27 cellular contexts compared by ENCODE assay signal in the genomic region with DNA sequence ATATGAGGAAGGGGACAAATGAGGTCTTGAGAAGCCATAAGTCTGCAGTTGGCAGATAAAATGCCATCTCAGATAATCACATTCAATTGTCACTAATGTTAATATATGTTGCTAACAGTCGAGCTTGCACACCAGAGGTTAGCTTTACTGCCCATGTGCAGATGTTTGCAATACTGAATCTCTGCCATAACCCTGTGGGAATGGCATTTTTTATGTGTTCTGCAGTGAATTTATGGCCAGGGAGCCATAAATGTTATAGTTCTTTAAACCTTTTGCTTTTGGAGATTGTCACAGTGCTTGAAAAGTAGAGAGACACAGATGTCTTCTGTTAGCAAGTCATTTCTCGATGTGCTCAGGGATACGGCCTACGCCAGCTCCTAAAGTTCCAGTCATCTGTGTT.
"Had no signal": no experiment of that assay in that cellular context is flagged by ENCODE, and none has a peak within 500 bp of the region (broad histone marks: within the 10 kb centered on the region; RNA-seq: fewer than 3 reads in every experiment).

No MANE protein-coding gene starts in this region.

- H3K79me2 ChIP-seq: parathyroid adenoma had no signal

- H3K36me3 Mint-ChIP-seq: natural killer cell; neural progenitor cell; stimulated activated effector memory CD8-positive, alpha-beta T cell treated with anti-CD3 and anti-CD28 coated beads, Interleukin-12 subunit alpha, Interleukin-12 subunit beta, amount 100 ng/mL, for 72 hours; stimulated activated naive B cell treated with anti-CD40 and anti-IgM and Interleukin-4, amounts not matched to agents 10 μg/mL and 1 μg/mL and 100 μg/mL, for 72 hours had no signal

- H3K9me3 Mint-ChIP-seq: natural killer cell; neural progenitor cell; stimulated activated effector memory CD8-positive, alpha-beta T cell treated with anti-CD3 and anti-CD28 coated beads, Interleukin-12 subunit alpha, Interleukin-12 subunit beta, amount 100 ng/mL, for 72 hours; stimulated activated naive B cell treated with anti-CD40 and anti-IgM and Interleukin-4, amounts not matched to agents 10 μg/mL and 1 μg/mL and 100 μg/mL, for 72 hours; stimulated activated naive CD8-positive, alpha-beta T cell treated with anti-CD3 and anti-CD28 coated beads, Interleukin-15, Interleukin-2, amounts not matched to agents 100 ng/mL and 50 ng/mL, for 24 hours had no signal

- H3K36me3 ChIP-seq: neural progenitor cell, ovary, right lobe of liver, sigmoid colon, stomach, thoracic aorta, thyroid gland, tibial nerve, upper lobe of left lung, vagina had no signal

- H3K4me3 Mint-ChIP-seq: natural killer cell; neural progenitor cell; stimulated activated effector memory CD8-positive, alpha-beta T cell treated with anti-CD3 and anti-CD28 coated beads, Interleukin-12 subunit alpha, Interleukin-12 subunit beta, amount 100 ng/mL, for 72 hours; stimulated activated naive B cell treated with anti-CD40 and anti-IgM and Interleukin-4, amounts not matched to agents 10 μg/mL and 1 μg/mL and 100 μg/mL, for 72 hours; stimulated activated naive CD8-positive, alpha-beta T cell treated with anti-CD3 and anti-CD28 coated beads, Interleukin-15, Interleukin-2, amounts not matched to agents 100 ng/mL and 50 ng/mL, for 24 hours had no signal

- H3K9me3 ChIP-seq: ovary, psoas muscle, right lobe of liver, sigmoid colon, stomach, thoracic aorta, thyroid gland, tibial nerve, upper lobe of left lung, vagina had no signal

- H3K27ac ChIP-seq: neural progenitor cell, ovary, parathyroid adenoma, psoas muscle, right lobe of liver, sigmoid colon, stomach, thoracic aorta, thyroid gland, tibial nerve, upper lobe of left lung, vagina had no signal

- H3K4me2 ChIP-seq: neural progenitor cell had no signal

- ATAC-seq: natural killer cell; psoas muscle; right cardiac atrium; right lobe of liver; stimulated activated effector memory CD8-positive, alpha-beta T cell treated with anti-CD3 and anti-CD28 coated beads, Interleukin-12 subunit alpha, Interleukin-12 subunit beta, amount 100 ng/mL, for 72 hours; stimulated activated naive B cell treated with anti-CD40 and anti-IgM and Interleukin-4, amounts not matched to agents 10 μg/mL and 1 μg/mL and 100 μg/mL, for 72 hours had no signal

- H3K4me1 Mint-ChIP-seq: natural killer cell; stimulated activated effector memory CD8-positive, alpha-beta T cell treated with anti-CD3 and anti-CD28 coated beads, Interleukin-12 subunit alpha, Interleukin-12 subunit beta, amount 100 ng/mL, for 72 hours had no signal

- DNase-seq: natural killer cell; occipital lobe; ovary; posterior cingulate gyrus; psoas muscle; right cardiac atrium; right lobe of liver; sigmoid colon; small intestine; stimulated activated CD4-positive, alpha-beta T cell treated with anti-CD3 and anti-CD28 coated beads, Interleukin-15, amount 100 ng/mL, for 24 hours; stimulated activated CD4-positive, alpha-beta T cell treated with anti-CD3 and anti-CD28 coated beads, Interleukin-2, amount 100 ng/mL, for 24 hours; stimulated activated CD4-positive, alpha-beta T cell treated with anti-CD3 and anti-CD28 coated beads, Interleukin-2, amount 100 ng/mL, for 48 hours; stimulated activated CD4-positive, alpha-beta T cell treated with anti-CD3 and anti-CD28 coated beads, Interleukin-4, amount 100 ng/mL, for 24 hours; stimulated activated naive B cell treated with anti-CD40 and anti-IgM and Interleukin-4, amounts not matched to agents 10 μg/mL and 1 μg/mL and 100 μg/mL, for 72 hours; stimulated activated naive CD4-positive, alpha-beta T cell treated with Interleukin-2 at 50 U/mL for 16 hours; stomach; thyroid gland; trophoblast cell; upper lobe of left lung had no signal

- H3K27me3 ChIP-seq: neural progenitor cell, ovary, right lobe of liver, sigmoid colon, stomach, thyroid gland, tibial nerve, upper lobe of left lung, vagina had no signal

- H3K27ac Mint-ChIP-seq: natural killer cell; neural progenitor cell; progenitor cell of endocrine pancreas; stimulated activated effector memory CD8-positive, alpha-beta T cell treated with anti-CD3 and anti-CD28 coated beads, Interleukin-12 subunit alpha, Interleukin-12 subunit beta, amount 100 ng/mL, for 72 hours; stimulated activated naive B cell treated with anti-CD40 and anti-IgM and Interleukin-4, amounts not matched to agents 10 μg/mL and 1 μg/mL and 100 μg/mL, for 72 hours; stimulated activated naive CD8-positive, alpha-beta T cell treated with anti-CD3 and anti-CD28 coated beads, Interleukin-15, Interleukin-2, amounts not matched to agents 100 ng/mL and 50 ng/mL, for 24 hours had no signal

- H3K4me1 ChIP-seq: parathyroid adenoma, upper lobe of left lung had no signal

- H3K27me3 Mint-ChIP-seq: progenitor cell of endocrine pancreas had no signal

- H3K9ac ChIP-seq: neural progenitor cell, parathyroid adenoma had no signal

- H2AFZ ChIP-seq: neural progenitor cell, parathyroid adenoma had no signal

- H3K4me3 ChIP-seq: neural progenitor cell, ovary, psoas muscle, right lobe of liver, sigmoid colon, stomach, thoracic aorta, thyroid gland, tibial nerve, upper lobe of left lung, vagina had no signal
